In genomic region chr3:178002113-178002512, GRCh38 we compare ENCODE assay signal across 18 cellular contexts.
DNase-seq lines count a peak whose midpoint lies in the region; ATAC-seq, FAIRE-seq and TF ChIP-seq lines count a peak whose summit lies in the region.
"Had no signal": no experiment of that assay in that cellular context is flagged by ENCODE, and none has a peak within 500 bp of the region (broad histone marks: within the 10 kb centered on the region; RNA-seq: fewer than 3 reads in every experiment).

No MANE protein-coding gene starts in this region.

- H3K9me3 Mint-ChIP-seq in activated T-cell treated with anti-CD3 and anti-CD28 coated beads, Interleukin-2, amount 50 U/mL, for 24 hours: peaks cover 24% of the 10 kb centered on the region

- H3K36me3 ChIP-seq in neuronal stem cell (replicated peaks in 1 of 2; ENCODE audit: control insufficient read depth in 2 of 2, insufficient read depth in 2 of 2, low read length in 2 of 2) (no peaks in the 10 kb centered on the region), ascending aorta (no peaks in the 10 kb centered on the region)

- ATAC-seq in HG03045 (IDR thresholded peaks at IDR 0.05; ENCODE audit: unreplicated experiment) (peak; percentile 14), T-helper 17 cell (no peak)
- ATAC-seq: WTC11 had no signal

- H3K27ac Mint-ChIP-seq in activated T-cell treated with anti-CD3 and anti-CD28 coated beads, Interleukin-2, amount 50 U/mL, for 24 hours: peak overlapping the region; percentile 63
- H3K27ac Mint-ChIP-seq in T-helper 17 cell: peak overlapping the region; percentile 70
- H3K27ac Mint-ChIP-seq: WTC11 had no signal

- H3K9me3 ChIP-seq in T-helper 17 cell (ENCODE audit: control insufficient read depth, low read length, poor library complexity, severe bottlenecking) (no peaks in the 10 kb centered on the region), neuronal stem cell (replicated peaks in 1 of 2; ENCODE audit: control insufficient read depth in 2 of 2, insufficient read depth in 1 of 2, low read depth in 1 of 2, low read length in 2 of 2) (no peaks in the 10 kb centered on the region), ascending aorta (peaks cover 0 to 6% of the 10 kb centered on the region in 2 donors)

- TF ChIP-seq CTCF in ascending aorta (IDR thresholded peaks at IDR 0.05): no peak
- TF ChIP-seq CTCF in foreskin fibroblast (IDR thresholded peaks at IDR 0.05; ENCODE audit: low read depth, low read length): no peak

- no peak overlapping the region for H4K91ac ChIP-seq in neuronal stem cell (ENCODE audit: low read depth, low read length, poor library complexity)

- peaks cover 58% of the 10 kb centered on the region for H3K4me1 Mint-ChIP-seq in activated T-cell treated with anti-CD3 and anti-CD28 coated beads, Interleukin-2, amount 50 U/mL, for 24 hours (ENCODE audit: low read depth)
- peaks cover 32% of the 10 kb centered on the region for H3K4me1 Mint-ChIP-seq in T-helper 17 cell
- H3K4me1 Mint-ChIP-seq: WTC11 had no signal

- no peak overlapping the region for H2BK120ac ChIP-seq in neuronal stem cell (ENCODE audit: low read depth, low read length)

- intact Hi-C loops in ascending aorta (cut with DNase I): no loop called here

- no peak overlapping the region for H2AK5ac ChIP-seq in neuronal stem cell (ENCODE audit: low read depth, low read length)

- peaks cover 28% of the 10 kb centered on the region for H3K36me3 Mint-ChIP-seq in activated T-cell treated with anti-CD3 and anti-CD28 coated beads, Interleukin-2, amount 50 U/mL, for 24 hours (ENCODE audit: low read depth)
- peaks cover 4% of the 10 kb centered on the region for H3K36me3 Mint-ChIP-seq in T-helper 17 cell (ENCODE audit: low read depth)
- H3K36me3 Mint-ChIP-seq: WTC11 had no signal

- H4K8ac ChIP-seq in neuronal stem cell (ENCODE audit: low read depth, low read length): no peak overlapping the region

- no peaks in the 10 kb centered on the region for H3K27me3 ChIP-seq in neuronal stem cell (ENCODE audit: control insufficient read depth in 3 of 3, insufficient read depth in 3 of 3, low read depth in 1 of 3, low read length in 3 of 3)
- no peaks in the 10 kb centered on the region for H3K27me3 ChIP-seq in ascending aorta

- H3K4me3 ChIP-seq in neuronal stem cell (ENCODE audit: low read length in 2 of 2) (no peak overlapping the region), ascending aorta (no peak overlapping the region), foreskin fibroblast (ENCODE audit: low read depth in 1 of 2, low read length in 2 of 2) (no peak overlapping the region)
- H3K4me3 ChIP-seq: mucosa of descending colon, SK-N-MC had no signal

- H3K27ac ChIP-seq in neuronal stem cell (replicated peaks; ENCODE audit: low read length) (no peak overlapping the region), ascending aorta (no peak overlapping the region)
- H3K27ac ChIP-seq: SK-N-MC had no signal

- no peak overlapping the region for H2BK5ac ChIP-seq in neuronal stem cell (ENCODE audit: low read length)

- H3K4ac ChIP-seq in neuronal stem cell (ENCODE audit: low read length): no peak overlapping the region

- H3K79me1 ChIP-seq in neuronal stem cell (ENCODE audit: low read depth, low read length): no peaks in the 10 kb centered on the region

- no peak for FAIRE-seq in frontal cortex (lab: Jason Lieb, UNC)
- FAIRE-seq: endometrium, kidney, urothelium cell line had no signal

- H3K4me3 Mint-ChIP-seq in activated T-cell treated with anti-CD3 and anti-CD28 coated beads, Interleukin-2, amount 50 U/mL, for 24 hours: no peak overlapping the region
- peak overlapping the region; percentile 13 for H3K4me3 Mint-ChIP-seq in T-helper 17 cell
- H3K4me3 Mint-ChIP-seq: WTC11 had no signal

- H3K4me1 ChIP-seq in neuronal stem cell (ENCODE audit: control insufficient read depth in 2 of 2, insufficient read depth in 1 of 2, low read depth in 1 of 2, low read length in 2 of 2) (no peaks in the 10 kb centered on the region), ascending aorta (no peaks in the 10 kb centered on the region)

- H3K27me3 Mint-ChIP-seq in activated T-cell treated with anti-CD3 and anti-CD28 coated beads, Interleukin-2, amount 50 U/mL, for 24 hours: no peaks in the 10 kb centered on the region
- no peaks in the 10 kb centered on the region for H3K27me3 Mint-ChIP-seq in T-helper 17 cell

- H2AFZ ChIP-seq in neuronal stem cell (ENCODE audit: low read length): peak overlapping the region; percentile 11

- H2BK12ac ChIP-seq in neuronal stem cell (ENCODE audit: low read length): no peak overlapping the region

- H3K23ac ChIP-seq in neuronal stem cell (ENCODE audit: low read depth, low read length, poor library complexity): no peak overlapping the region

- DNase-seq in activated T-cell treated with anti-CD3 and anti-CD28 coated beads, Interleukin-2, amount 50 U/mL, for 24 hours: no peak
- DNase-seq in activated T-cell treated with anti-CD3 and anti-CD28 coated beads, Interleukin-2, amount 50 U/mL, for 48 hours: no peak
- DNase-seq in T-helper 17 cell (no peak), neuronal stem cell (ENCODE audit: low spot score) (no peak), frontal cortex (ENCODE audit: low spot score in 2 of 2) (no peak), ascending aorta (ENCODE audit: low spot score in 2 of 2) (no peak), foreskin fibroblast (no peak)
- DNase-seq: activated effector memory CD4-positive, alpha-beta T cell treated with anti-CD3 and anti-CD28 coated beads, Interleukin-2, amount 50 U/mL, for 16 hours; caudate nucleus; glutamatergic neuron; kidney; mucosa of descending colon; NCI-H1930 had no signal

- no peak overlapping the region for H3K9ac ChIP-seq in neuronal stem cell (ENCODE audit: low read depth, low read length, poor library complexity)

- H2BK15ac ChIP-seq in neuronal stem cell (ENCODE audit: low read length): no peak overlapping the region

- H3K14ac ChIP-seq in neuronal stem cell (ENCODE audit: low read length): no peak overlapping the region

- H3K4me2 ChIP-seq in neuronal stem cell (ENCODE audit: insufficient read depth, low read length, poor library complexity, severe bottlenecking): no peak overlapping the region

- no peak overlapping the region for H3K18ac ChIP-seq in neuronal stem cell (ENCODE audit: low read length)
